Comparison of ENCODE assay signal across 8 cellular contexts in the genomic region with DNA sequence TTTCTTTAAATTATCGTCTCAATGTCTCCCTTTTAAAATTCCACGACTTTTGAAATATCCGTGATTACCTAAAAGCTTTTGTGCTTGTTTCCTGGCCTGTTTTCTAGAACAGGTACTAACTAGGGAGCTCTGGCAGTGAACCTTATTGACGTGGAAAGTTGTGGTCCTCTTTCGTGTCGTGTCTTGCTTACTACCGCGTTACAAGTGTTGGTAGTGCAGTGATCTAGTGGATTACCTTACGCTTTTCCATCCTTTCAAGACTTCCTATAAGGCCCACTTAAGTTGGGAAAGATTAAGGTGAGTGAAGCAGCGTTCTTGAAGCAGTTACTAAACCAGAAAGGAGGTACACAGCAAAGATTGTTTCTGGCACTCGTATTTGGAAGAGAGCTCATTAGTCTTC. TPM values are rescaled to one million over a fixed set of nuclear protein-coding genes. Genes with fewer than 3 reads are reported as not detected.
DNase-seq lines count a peak whose midpoint lies in the region; ATAC-seq and TF ChIP-seq lines count a peak whose summit lies in the region.

No MANE protein-coding gene starts in this region.

- H3K4me1 Mint-ChIP-seq in GM23338: peaks cover 36% of the 10 kb centered on the region
- H3K4me1 Mint-ChIP-seq in activated T-helper 2 cell treated with anti-CD3 and anti-CD28 coated beads, Interferon-gamma antibody, Interleukin-2, Interleukin-4, amounts not matched to agents 10 μg/mL and 5 μg/mL and 100 μg/mL, durations not matched to agents 14 hours and 24 hours and 36 hours (ENCODE audit: low read depth): peaks cover 22% of the 10 kb centered on the region

- H3K4me3 Mint-ChIP-seq in GM23338: peak overlapping the region; percentile 90
- H3K4me3 Mint-ChIP-seq in activated T-helper 2 cell treated with anti-CD3 and anti-CD28 coated beads, Interferon-gamma antibody, Interleukin-2, Interleukin-4, amounts not matched to agents 10 μg/mL and 5 μg/mL and 100 μg/mL, durations not matched to agents 14 hours and 24 hours and 36 hours (ENCODE audit: low read depth): peak overlapping the region; percentile 92

- H3K36me3 ChIP-seq in GM23338 (ENCODE audit: insufficient read depth): peaks cover 5% of the 10 kb centered on the region; the same call in 1 of the 2 replicates
- H3K36me3 ChIP-seq in iPS-18a (ENCODE audit: control insufficient read depth, low read depth, low read length): peaks cover 16% of the 10 kb centered on the region
- peaks cover 0 to 48% (median 30%) of the 10 kb centered on the region in 6 donors for H3K36me3 ChIP-seq in spleen

- H3K9me3 ChIP-seq in iPS-18a (ENCODE audit: control insufficient read depth, low read depth, low read length) (no peaks in the 10 kb centered on the region), spleen (no peaks in the 10 kb centered on the region)

- peaks cover 11% of the 10 kb centered on the region for H3K36me3 Mint-ChIP-seq in GM23338 (ENCODE audit: low read depth)
- H3K36me3 Mint-ChIP-seq in activated T-helper 2 cell treated with anti-CD3 and anti-CD28 coated beads, Interferon-gamma antibody, Interleukin-2, Interleukin-4, amounts not matched to agents 10 μg/mL and 5 μg/mL and 100 μg/mL, durations not matched to agents 14 hours and 24 hours and 36 hours (ENCODE audit: low read depth): peaks cover 47% of the 10 kb centered on the region

- DNase-seq in AG04449 (ENCODE audit: low read depth, low spot score) (no peak), GM23338 (ENCODE audit: low spot score) (peak; percentile 24), spleen (no peak), amygdala (lab: John Stamatoyannopoulos, UW) (no peak), NCI-H187 treated with DMSO at 0.1 percent for 48 hours (lab: John Stamatoyannopoulos, UW) (no peak), GDM1 (lab: John Stamatoyannopoulos, UW) (no peak)
- no peak for DNase-seq in activated T-helper 2 cell treated with anti-CD3 and anti-CD28 coated beads, Interferon-gamma antibody, Interleukin-2, Interleukin-4, amounts not matched to agents 10 μg/mL and 5 μg/mL and 100 μg/mL, durations not matched to agents 14 hours and 24 hours and 36 hours (ENCODE audit: low spot score)

- H2AFZ ChIP-seq in GM23338: no peak overlapping the region

- H3K4me3 ChIP-seq in AG04449 (ENCODE audit: low read depth, low read length) (peak overlapping the region; percentile 94), GM23338 (peak overlapping the region; percentile 86), iPS-18a (ENCODE audit: low read length) (peak overlapping the region; percentile 92), spleen (peak overlapping the region; percentile 66 to 93 (median 82))

- 1 to 2% (median 1%) methylated on average over 11 of the region's 11 CpGs for WGBS in spleen, 5 donors

- intact Hi-C loops in activated T-helper 2 cell treated with anti-CD3 and anti-CD28 coated beads, Interferon-gamma antibody, Interleukin-2, Interleukin-4, amounts not matched to agents 10 μg/mL and 5 μg/mL and 100 μg/mL, durations not matched to agents 14 hours and 24 hours and 36 hours (cut with micrococcal nuclease): loop anchor here (1.0 to 5.0 kb wide), 3 partner anchors 16 to 1505 kb away; a partner anchor contains a TSS
- intact Hi-C loops in spleen (cut with DNase I; ENCODE audit: low total_unique reads): loop anchor here (10.0 kb wide), 1 partner anchor 62 kb away; a partner anchor contains a TSS

- peak overlapping the region; percentile 94 for H3K4me2 ChIP-seq in GM23338

- peak overlapping the region; percentile 75 for H3K9ac ChIP-seq in iPS-18a (ENCODE audit: low read length)

- H3K9me3 Mint-ChIP-seq in GM23338: no peaks in the 10 kb centered on the region; the same call in 2 of the 3 replicates
- no peaks in the 10 kb centered on the region for H3K9me3 Mint-ChIP-seq in activated T-helper 2 cell treated with anti-CD3 and anti-CD28 coated beads, Interferon-gamma antibody, Interleukin-2, Interleukin-4, amounts not matched to agents 10 μg/mL and 5 μg/mL and 100 μg/mL, durations not matched to agents 14 hours and 24 hours and 36 hours

- H3K4me1 ChIP-seq in GM23338 (ENCODE audit: insufficient read depth) (peaks cover 40% of the 10 kb centered on the region), iPS-18a (ENCODE audit: control insufficient read depth, low read depth, low read length) (peaks cover 32% of the 10 kb centered on the region), spleen (peaks cover 26 to 73% (median 55%) of the 10 kb centered on the region in 6 donors)

- no peaks in the 10 kb centered on the region for H3F3A ChIP-seq in GM23338 (replicated peaks; ENCODE audit: low read depth)

- H4K20me1 ChIP-seq in GM23338 (replicated peaks; ENCODE audit: insufficient read depth): peaks cover 24% of the 10 kb centered on the region

- POLR2A ChIA-PET in AG04449 (lab: Yijun Ruan, JAX): interaction anchor here (1.0 to 1.7 kb wide), 3 partner anchors 64 to 270 kb away, joined by 3 to 5 read pairs (median 4); a partner anchor contains a TSS

- TF ChIP-seq CTCF in AG04449 (IDR thresholded peaks at IDR 0.05; ENCODE audit: insufficient read depth, low read length, missing control alignments): no peak
- no peak for TF ChIP-seq CTCF in GM23338 (conservative IDR thresholded peaks at IDR 0.05; ENCODE audit: low read depth in 2 of 2)
- TF ChIP-seq CTCF in spleen (IDR thresholded peaks at IDR 0.05 in 8 of 11, conservative IDR thresholded peaks at IDR 0.05 in 3 of 11): no peak

- no peaks in the 10 kb centered on the region for H3K9me2 ChIP-seq in GM23338 (ENCODE audit: insufficient read depth)

- CTCF ChIA-PET in AG04449 (lab: Yijun Ruan, JAX): interaction anchor here (1.4 kb wide), 1 partner anchor 98 kb away, joined by 8 read pairs; no protein-coding TSS in a partner anchor

- peaks cover 26% of the 10 kb centered on the region for H3K79me2 ChIP-seq in GM23338 (replicated peaks; ENCODE audit: insufficient read depth)

- no peak for TF ChIP-seq POLR2A in spleen (IDR thresholded peaks at IDR 0.05)

- ATAC-seq in GM23338: no peak

- H3K27ac ChIP-seq in GM23338 (ENCODE audit: low read depth) (no peak overlapping the region), iPS-18a (ENCODE audit: low read length) (no peak overlapping the region), spleen (peak overlapping the region; percentile 39 to 100 (median 100))

- H3K27ac Mint-ChIP-seq in GM23338: peak overlapping the region; percentile 33; the same call in 1 of the 2 replicates
- H3K27ac Mint-ChIP-seq in activated T-helper 2 cell treated with anti-CD3 and anti-CD28 coated beads, Interferon-gamma antibody, Interleukin-2, Interleukin-4, amounts not matched to agents 10 μg/mL and 5 μg/mL and 100 μg/mL, durations not matched to agents 14 hours and 24 hours and 36 hours: peak overlapping the region; percentile 92

- peaks cover 23% of the 10 kb centered on the region for H3K27me3 Mint-ChIP-seq in GM23338 (ENCODE audit: insufficient read depth, low read depth, poor library complexity)
- H3K27me3 Mint-ChIP-seq in activated T-helper 2 cell treated with anti-CD3 and anti-CD28 coated beads, Interferon-gamma antibody, Interleukin-2, Interleukin-4, amounts not matched to agents 10 μg/mL and 5 μg/mL and 100 μg/mL, durations not matched to agents 14 hours and 24 hours and 36 hours (ENCODE audit: low read depth): no peaks in the 10 kb centered on the region

- H3K27me3 ChIP-seq in GM23338 (ENCODE audit: insufficient read depth) (peaks cover 21% of the 10 kb centered on the region), iPS-18a (ENCODE audit: control insufficient read depth, insufficient read depth, low read length) (peaks cover 20% of the 10 kb centered on the region), spleen (replicated peaks in 1 of 7) (no peaks in the 10 kb centered on the region)

TF ChIP-seq in GM23338, 12 proteins besides CTCF, POLR2A, EP300 and RAD21:
- TF ChIP-seq POLR2AphosphoS5 (IDR thresholded peaks at IDR 0.05; ENCODE audit: low read depth) (no peak), JUNB (IDR thresholded peaks at IDR 0.05; ENCODE audit: unreplicated experiment) (no peak)
TF ChIP-seq in GM23338: peak in this region for 0.

RNA-seq across cellular contexts. Expression of a gene that starts 1.9 kb away (rescaled TPM):
- 38.6 and 40.7 TPM in 2 replicates for total RNA-seq in GM23338 (2014; rRNA removed; shearing (Covaris generic))
- 33.7 and 35.0 TPM in 2 replicates for polyA plus RNA-seq in GM23338 (2016; fragmentation: Nextera tagmentation; extraction: Ambion mirVana)
- 60.7 and 66.0 TPM in 2 replicates for total RNA-seq in activated T-helper 2 cell treated with anti-CD3 and anti-CD28 coated beads, Interferon-gamma antibody, Interleukin-2, Interleukin-4, amounts not matched to agents 10 μg/mL and 5 μg/mL and 100 μg/mL, durations not matched to agents 14 hours and 24 hours and 36 hours
- 100 to 1,000 TPM; 247 to 350 (median 316) TPM for total RNA-seq in spleen
- polyA plus RNA-seq in spleen: 10 to 100 TPM; 73.1 to 79.3 (median 79.1) TPM

RNA-seq across cellular contexts. Expression of a gene that starts 35.4 kb away (rescaled TPM):
- 2.6 and 3.6 TPM in 2 replicates for total RNA-seq in GM23338 (2014; rRNA removed; shearing (Covaris generic))
- polyA plus RNA-seq in GM23338 (2016; fragmentation: Nextera tagmentation; extraction: Ambion mirVana) (2.3 and 3.6 TPM in 2 replicates), spleen (under 1 TPM; 0.10 to 0.33 (median 0.11) TPM)
- total RNA-seq in activated T-helper 2 cell treated with anti-CD3 and anti-CD28 coated beads, Interferon-gamma antibody, Interleukin-2, Interleukin-4, amounts not matched to agents 10 μg/mL and 5 μg/mL and 100 μg/mL, durations not matched to agents 14 hours and 24 hours and 36 hours: 0.07 and 0.09 TPM in 2 replicates
- under 1 TPM in 3 of 7 donors, not detected in 4; 0.09 to 0.40 (median 0.12) TPM for total RNA-seq in spleen

Comparison
In these comparisons a context has a peak if more than half of its experiments do, and no peak if none do; other contexts are left out.
1. H3K27ac ChIP-seq: peak in spleen (8 of 8); none in GM23338 (single experiment) and iPS-18a (single experiment).
2. Peak in every context shown above with its lines, with median percentiles within 50 percentile points of each other: H3K4me3 ChIP-seq.